Comparison of ENCODE assay signal across 27 cellular contexts in genomic region chr6:43614396-43614730, GRCh38. TPM values are rescaled to one million over a fixed set of nuclear protein-coding genes. Genes with fewer than 3 reads are reported as not detected.
"Had no signal": no experiment of that assay in that cellular context is flagged by ENCODE, and none has a peak within 500 bp of the region (broad histone marks: within the 10 kb centered on the region; RNA-seq: fewer than 3 reads in every experiment).

No MANE protein-coding gene starts in this region.

- H3K27me3 ChIP-seq: esophagus muscularis mucosa, heart right ventricle, left lung, neural progenitor cell, right atrium auricular region, sigmoid colon, stomach, thyroid gland had no signal

- FAIRE-seq: endothelial cell of umbilical vein, islet of Langerhans, urothelium cell line had no signal

- H3K9ac ChIP-seq: neural progenitor cell, parathyroid adenoma had no signal

- H2AFZ ChIP-seq: neural progenitor cell, parathyroid adenoma had no signal

- H3K79me2 ChIP-seq: parathyroid adenoma had no signal

- ATAC-seq: heart right ventricle; left cardiac atrium; left lung; naive thymus-derived CD4-positive, alpha-beta T cell; stimulated activated effector memory CD8-positive, alpha-beta T cell treated with anti-CD3 and anti-CD28 coated beads, Interleukin-12 subunit alpha, Interleukin-12 subunit beta, amount 100 ng/mL, for 72 hours had no signal

- H3K9me3 ChIP-seq: esophagus muscularis mucosa, heart right ventricle, left lung, right atrium auricular region, sigmoid colon, stomach, thyroid gland had no signal

- H3K4me2 ChIP-seq: neural progenitor cell had no signal

- H3K4me3 ChIP-seq: coronary artery, esophagus muscularis mucosa, heart right ventricle, left lung, neural progenitor cell, right atrium auricular region, sigmoid colon, stomach, thyroid gland had no signal

- H3K36me3 ChIP-seq: neural progenitor cell had no signal

- H3K4me1 ChIP-seq: esophagus muscularis mucosa, heart right ventricle, left lung, neural progenitor cell, parathyroid adenoma, right atrium auricular region, sigmoid colon, stomach, thyroid gland had no signal

- DNase-seq: dermis blood vessel endothelial cell; effector memory CD4-positive, alpha-beta T cell; foreskin melanocyte; glutamatergic neuron; heart right ventricle; hippocampal formation; left cardiac atrium; mesendoderm; midbrain; naive thymus-derived CD4-positive, alpha-beta T cell; sigmoid colon; stimulated activated CD4-positive, alpha-beta T cell treated with anti-CD3 and anti-CD28 coated beads, Interleukin-2, amount 100 ng/mL, for 24 hours; stimulated activated CD4-positive, alpha-beta T cell treated with anti-CD3 and anti-CD28 coated beads, Interleukin-4, amount 100 ng/mL, for 24 hours; stimulated activated naive CD4-positive, alpha-beta T cell treated with Interleukin-2 at 50 U/mL for 16 hours; stomach; thyroid gland had no signal

- H3K27ac ChIP-seq: coronary artery, esophagus muscularis mucosa, heart right ventricle, left lung, neural progenitor cell, parathyroid adenoma, right atrium auricular region, sigmoid colon, stomach, thyroid gland had no signal

RNA-seq across cellular contexts. Expression of gene RSPH9, which starts 30.5 kb away (rescaled TPM):
- total RNA-seq: epithelial cell of proximal tubule; naive thymus-derived CD4-positive, alpha-beta T cell had no signal
